In the genomic region with DNA sequence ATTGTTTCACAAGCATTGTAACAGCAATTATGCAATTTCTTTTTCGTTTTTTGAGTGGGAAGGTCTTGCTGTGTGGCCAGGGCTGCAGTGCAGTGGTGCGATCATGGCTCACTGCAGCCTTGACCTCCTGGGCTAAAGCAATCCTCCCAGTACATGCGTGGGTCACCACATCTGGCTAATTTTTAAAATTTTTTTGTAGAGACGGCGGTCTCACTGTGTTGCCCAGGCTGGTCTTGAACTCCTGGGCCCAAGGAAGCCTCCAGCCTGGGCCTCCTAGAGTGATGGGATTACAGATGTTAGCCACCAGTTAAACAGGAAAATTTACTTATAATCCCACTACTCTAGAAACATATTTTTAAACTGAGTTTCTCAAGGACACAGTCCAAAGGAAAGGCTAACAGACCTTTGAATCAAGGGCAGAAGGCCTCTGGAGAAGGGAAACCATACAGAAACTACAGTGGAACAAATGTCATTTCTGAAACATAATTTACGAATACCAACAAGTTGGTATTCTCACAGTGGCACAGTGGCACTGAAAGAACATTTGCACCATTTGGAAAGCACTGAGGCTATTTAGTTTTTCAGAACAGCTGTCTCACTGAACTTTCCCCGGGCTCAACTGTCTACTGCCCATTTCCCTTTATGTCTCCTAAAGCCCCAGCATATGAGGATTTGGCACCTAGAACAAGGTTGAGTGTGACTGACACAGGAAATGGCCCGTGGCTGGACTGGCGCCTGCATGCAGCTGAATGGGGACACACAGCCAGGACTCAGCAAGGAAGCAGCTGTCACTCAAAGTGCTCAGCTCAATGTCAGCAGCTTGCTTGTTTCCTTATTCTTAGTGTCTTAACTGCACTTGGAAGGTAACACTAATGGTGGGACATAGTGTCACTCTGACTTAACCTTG, we compare ENCODE assay signal across 10 cellular contexts. TPM values are rescaled to one million over a fixed set of nuclear protein-coding genes. Genes with fewer than 3 reads are reported as not detected.
A peak's percentile ranks its signal among the peaks of the same experiment; 100 is the strongest.
DNase-seq lines count a peak whose midpoint lies in the region; ATAC-seq and TF ChIP-seq lines count a peak whose summit lies in the region.
"Had no signal": no experiment of that assay in that cellular context is flagged by ENCODE, and none has a peak within 500 bp of the region (broad histone marks: within the 10 kb centered on the region; RNA-seq: fewer than 3 reads in every experiment).

No MANE protein-coding gene starts in this region.

- H4K20me1 ChIP-seq in PC-3 (ENCODE audit: low read length): peaks cover 15% of the 10 kb centered on the region

- TF ChIP-seq CTCF in PC-3 (conservative IDR thresholded peaks at IDR 0.05; ENCODE audit: low read depth, low read length) (no peak), HFFc6 (IDR thresholded peaks at IDR 0.05) (no peak)

- H3K27ac ChIP-seq in PC-3 (ENCODE audit: low read length): no peak overlapping the region
- H3K27ac ChIP-seq in subcutaneous abdominal adipose tissue (ENCODE audit: low read depth, low read length): peak overlapping the region; percentile 56
- H3K27ac ChIP-seq: ascending aorta, Peyer's patch had no signal

- no peaks in the 10 kb centered on the region for H3K9me2 ChIP-seq in PC-3 (replicated peaks; ENCODE audit: low read length)

- no peak overlapping the region for H3K4me3 ChIP-seq in PC-3 (ENCODE audit: low read length)
- peak overlapping the region in 1 of 5 donors; percentile 40 for H3K4me3 ChIP-seq in subcutaneous abdominal adipose tissue (ENCODE audit: low read depth in 1 of 5, low read length in 5 of 5)
- H3K4me3 ChIP-seq: ascending aorta, Peyer's patch had no signal

- ATAC-seq in PC-3: no peak
- ATAC-seq in Right ventricle myocardium superior (ENCODE audit: poor library complexity): peak; percentile 21
- no peak for ATAC-seq in GM19023 (IDR thresholded peaks at IDR 0.05; ENCODE audit: unreplicated experiment)

- H3F3A ChIP-seq in PC-3 (ENCODE audit: low read length, unreplicated experiment): no peaks in the 10 kb centered on the region

- peaks cover 3% of the 10 kb centered on the region; the same call in 1 of the 2 replicates for H3K27me3 Mint-ChIP-seq in HFFc6 (ENCODE audit: insufficient read depth)

- no peak overlapping the region for H2AFZ ChIP-seq in PC-3 (ENCODE audit: low read length)

- H3K79me2 ChIP-seq in PC-3 (ENCODE audit: low read length): peaks cover 22% of the 10 kb centered on the region

- H3K9ac ChIP-seq in PC-3 (ENCODE audit: low read length) (no peak overlapping the region), subcutaneous abdominal adipose tissue (ENCODE audit: low read length in 5 of 5) (no peak overlapping the region)

- no peaks in the 10 kb centered on the region for H3K9me3 ChIP-seq in PC-3 (ENCODE audit: low read length)
- H3K9me3 ChIP-seq in subcutaneous abdominal adipose tissue (ENCODE audit: control insufficient read depth in 5 of 5, low read length in 5 of 5): no peaks in the 10 kb centered on the region
- H3K9me3 ChIP-seq: ascending aorta, Peyer's patch had no signal

- H3K9me3 Mint-ChIP-seq in HFFc6: no peaks in the 10 kb centered on the region

- peaks cover 26% of the 10 kb centered on the region for H3K4me1 Mint-ChIP-seq in HFFc6 (ENCODE audit: low read depth)

- peaks cover 27% of the 10 kb centered on the region for H3K4me1 ChIP-seq in PC-3 (ENCODE audit: insufficient read depth, low read length)
- peaks cover 5 to 43% (median 34%) of the 10 kb centered on the region in 5 donors for H3K4me1 ChIP-seq in subcutaneous abdominal adipose tissue (ENCODE audit: control insufficient read depth in 5 of 5, insufficient read depth in 5 of 5, low read length in 5 of 5)

- H3K27me3 ChIP-seq in PC-3 (ENCODE audit: low read length) (no peaks in the 10 kb centered on the region), subcutaneous abdominal adipose tissue (ENCODE audit: control insufficient read depth in 5 of 5, insufficient read depth in 4 of 5, low read length in 5 of 5) (no peaks in the 10 kb centered on the region)
- H3K27me3 ChIP-seq: ascending aorta, Peyer's patch had no signal

- no peak overlapping the region for H3K4me3 Mint-ChIP-seq in HFFc6

- no TSS peak for BruUV-seq in PC-3 (replicated peaks; lab: Mats Ljungman, UMichigan)

- no peak overlapping the region for H3K4me2 ChIP-seq in PC-3 (ENCODE audit: low read length)

- peaks cover 11% of the 10 kb centered on the region for H3K36me3 Mint-ChIP-seq in HFFc6 (ENCODE audit: low read depth)

- H3K36me3 ChIP-seq in PC-3 (ENCODE audit: low read depth, low read length): no peaks in the 10 kb centered on the region
- no peaks in the 10 kb centered on the region for H3K36me3 ChIP-seq in subcutaneous abdominal adipose tissue (ENCODE audit: control insufficient read depth in 5 of 5, insufficient read depth in 5 of 5, low read length in 5 of 5)
- H3K36me3 ChIP-seq: ascending aorta, Peyer's patch had no signal

- DNase-seq in NCI-H2107 treated with DMSO at 0.1 percent for 48 hours (lab: John Stamatoyannopoulos, UW; ENCODE audit: unreplicated experiment): peak; percentile 42
- DNase-seq in NCI-H2107 (lab: John Stamatoyannopoulos, UW): no peak
- peak; percentile 14 for DNase-seq in PC-3
- DNase-seq in Right ventricle myocardium superior: peak; percentile 83
- no peak for DNase-seq in activated gamma-delta T cell (lab: John Stamatoyannopoulos, UW)
- no peak for DNase-seq in HFFc6

- POLR2A ChIA-PET in PC-3 (lab: Charles Lee; ENCODE audit: unreplicated experiment): no interaction called here

- no peak overlapping the region for H3K27ac Mint-ChIP-seq in HFFc6

- intact Hi-C loops in PC-3 (cut with micrococcal nuclease) (no loop called here), Right ventricle myocardium superior (cut with DNase I) (loop anchor here (5.0 kb wide), 1 partner anchor 42 kb away; no protein-coding TSS in a partner anchor)

- CTCF ChIA-PET in PC-3 (lab: Charles Lee): no interaction called here

RNA-seq across cellular contexts. Expression of a gene that starts 2.8 kb away (rescaled TPM):
- total RNA-seq in PC-3 (2014; rRNA removed): 208 and 214 TPM in 2 replicates
- total RNA-seq in Right ventricle myocardium superior: 607 TPM
- 100 to 1,000 TPM; 265 to 302 (median 292) TPM for total RNA-seq in HFFc6 (2021; fragmentation: NEBNext Ultra II Directional; extraction: Animal tissue kit (Norgen Biotek cat#: 25700))

RNA-seq across cellular contexts. Expression of a gene that starts 52.1 kb away (rescaled TPM):
- total RNA-seq in PC-3 (2014; rRNA removed) (19.6 and 20.2 TPM in 2 replicates), Right ventricle myocardium superior (63.7 TPM)
- total RNA-seq in HFFc6 (2021; fragmentation: NEBNext Ultra II Directional; extraction: Animal tissue kit (Norgen Biotek cat#: 25700)): 10 to 100 TPM; 62.6 to 90.9 (median 84.9) TPM

Comparison
In these comparisons a context has a peak if more than half of its experiments do, and no peak if none do; other contexts are left out.
1. DNase-seq: peak in NCI-H2107 treated with DMSO at 0.1 percent for 48 hours (single experiment), PC-3 (single experiment) and Right ventricle myocardium superior (single experiment); none in NCI-H2107 (single experiment), activated gamma-delta T cell (single experiment) and HFFc6 (single experiment).